Comparison of ENCODE assay signal across 9 cellular contexts in the genomic region with DNA sequence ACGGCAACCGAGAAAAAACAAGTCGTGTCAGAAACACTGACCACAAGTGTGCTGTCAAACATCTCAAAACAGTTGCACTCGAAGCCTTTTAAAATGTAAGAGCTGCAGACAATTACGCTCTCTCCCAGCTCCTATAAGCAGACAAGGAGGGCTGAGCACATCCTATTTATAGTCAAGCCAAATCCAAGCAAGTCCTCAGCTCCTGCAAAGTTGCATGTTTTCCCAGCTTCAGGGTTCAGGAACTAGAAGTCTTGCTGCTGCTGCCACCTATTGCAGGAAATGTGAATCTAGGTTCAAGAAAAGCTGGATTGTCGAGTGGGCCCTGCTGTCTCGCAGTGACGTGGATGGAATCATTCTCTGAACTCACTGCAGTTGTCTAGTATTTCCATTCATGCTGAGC. TPM values are rescaled to one million over a fixed set of nuclear protein-coding genes. Genes with fewer than 3 reads are reported as not detected.
DNase-seq lines count a peak whose midpoint lies in the region; ATAC-seq, FAIRE-seq and TF ChIP-seq lines count a peak whose summit lies in the region.
"Had no signal": no experiment of that assay in that cellular context is flagged by ENCODE, and none has a peak within 500 bp of the region (broad histone marks: within the 10 kb centered on the region; RNA-seq: fewer than 3 reads in every experiment).

No MANE protein-coding gene starts in this region.

- peaks cover 13% of the 10 kb centered on the region for H3K27me3 ChIP-seq in AG04450 (ENCODE audit: control insufficient read depth, insufficient read depth, low read length)
- H3K27me3 ChIP-seq in keratinocyte (ENCODE audit: control insufficient read depth, extremely low read depth, insufficient read depth, low read length), result no peaks in the 10 kb centered on the region
- no peaks in the 10 kb centered on the region for H3K27me3 ChIP-seq in ovary

- no peaks in the 10 kb centered on the region for H3K79me2 ChIP-seq in keratinocyte (ENCODE audit: control insufficient read depth, insufficient read depth, low read length)

- intact Hi-C loops in ovary (cut with DNase I) (loop anchor here in 2 of 4 donors (10.0 kb wide), 2 partner anchors 392 to 402 kb away; no protein-coding TSS in a partner anchor), posterior vena cava (cut with DNase I) (no loop called here)

- no peak for TF ChIP-seq POLR2A in ovary (IDR thresholded peaks at IDR 0.05)

- no peak for TF ChIP-seq EP300 in ovary (IDR thresholded peaks at IDR 0.05)

- H3K9ac ChIP-seq in keratinocyte (ENCODE audit: control insufficient read depth, extremely low read depth, insufficient read depth, low read length), result no peak overlapping the region

- no peak overlapping the region for H2AFZ ChIP-seq in keratinocyte (ENCODE audit: control insufficient read depth, low read length)

- H3K36me3 ChIP-seq in keratinocyte (ENCODE audit: control insufficient read depth in 2 of 2, extremely low read depth in 1 of 2, insufficient read depth in 2 of 2, low read length in 2 of 2), result no peaks in the 10 kb centered on the region
- no peaks in the 10 kb centered on the region for H3K36me3 ChIP-seq in ovary

- POLR2A ChIA-PET in AG04450 (lab: Yijun Ruan, JAX) (no interaction called here), HEK293T (lab: Yijun Ruan, JAX) (no interaction called here)

- no peak overlapping the region for H3K4me2 ChIP-seq in keratinocyte (ENCODE audit: control insufficient read depth, extremely low read depth, insufficient read depth, low read depth, low read length)

- H3K4me1 ChIP-seq in keratinocyte (ENCODE audit: control insufficient read depth, extremely low read depth, insufficient read depth, low read length), result no peaks in the 10 kb centered on the region
- no peaks in the 10 kb centered on the region for H3K4me1 ChIP-seq in ovary (ENCODE audit: insufficient read depth)

- H3K4me3 ChIP-seq in AG04450 (ENCODE audit: low read depth, low read length), result no peak overlapping the region
- no peak overlapping the region for H3K4me3 ChIP-seq in keratinocyte (ENCODE audit: control insufficient read depth in 2 of 3, extremely low read depth in 1 of 3, insufficient read depth in 2 of 3, low read depth in 1 of 3, low read length in 3 of 3)
- no peak overlapping the region for H3K4me3 ChIP-seq in ovary

- FAIRE-seq in keratinocyte (lab: Jason Lieb, UNC), result peak; percentile 26

- H3K27ac ChIP-seq in AG04450 (ENCODE audit: low read depth, low read length) (no peak overlapping the region), keratinocyte (ENCODE audit: control insufficient read depth, insufficient read depth, low read length) (no peak overlapping the region), ovary (no peak overlapping the region)

- no peaks in the 10 kb centered on the region for H3K9me3 ChIP-seq in AG04450 (ENCODE audit: control insufficient read depth, insufficient read depth, low read length)
- no peaks in the 10 kb centered on the region for H3K9me3 ChIP-seq in keratinocyte (ENCODE audit: control insufficient read depth, low read depth, low read length)
- H3K9me3 ChIP-seq in ovary, result peaks cover 0 to 4% of the 10 kb centered on the region in 2 donors

- dilution Hi-C loops in keratinocyte (cut with MboI; ENCODE audit: extremely low pct_ligation_motif_present, low sequenced_read_pairs), result no loop called here

- CTCF ChIA-PET in AG04450 (lab: Charles Lee), result interaction anchor here (0.8 to 1.3 kb wide), 6 partner anchors 10 to 408 kb away, joined by 3 to 4 read pairs (median 3); no protein-coding TSS in a partner anchor
- CTCF ChIA-PET in HEK293T (lab: Yijun Ruan, JAX), result no interaction called here

- peak; percentile 58 for TF ChIP-seq CTCF in AG04450 (IDR thresholded peaks at IDR 0.05; ENCODE audit: low read depth, low read length)
- peak; percentile 35 to 66 (median 53) for TF ChIP-seq CTCF in keratinocyte (optimal IDR thresholded peaks at IDR 0.05 in 1 of 3, IDR thresholded peaks at IDR 0.05 in 1 of 3, conservative IDR thresholded peaks at IDR 0.05 in 1 of 3; ENCODE audit: extremely low read depth in 1 of 3, insufficient read depth in 2 of 3, low read length in 3 of 3)
- no peak for TF ChIP-seq CTCF in omental fat pad (IDR thresholded peaks at IDR 0.05)
- no peak for TF ChIP-seq CTCF in ovary (IDR thresholded peaks at IDR 0.05)

- H4K20me1 ChIP-seq in keratinocyte (ENCODE audit: control insufficient read depth, extremely low read depth, insufficient read depth, low read length), result no peaks in the 10 kb centered on the region

- ATAC-seq in omental fat pad (ENCODE audit: low FRiP score), result no peak

- no peaks in the 10 kb centered on the region for H3K9me1 ChIP-seq in keratinocyte (ENCODE audit: control insufficient read depth, extremely low read depth, insufficient read depth, low read length)

- WGBS in ovary, 3 donors, result 37 to 44% (median 41%) methylated on average over 8 of the region's 8 CpGs

- DNase-seq in AG04450 (ENCODE audit: low read depth, low spot score) (peak; percentile 13), HEK293T (ENCODE audit: extremely low spot score) (peak; percentile 33), anterior cingulate cortex (lab: John Stamatoyannopoulos, UW) (peak in 34 of 58 donors; percentile 7 to 86 (median 38)), keratinocyte (ENCODE audit: low read depth, low spot score) (no peak), omental fat pad (ENCODE audit: low spot score) (no peak), ovary (no peak), posterior vena cava (ENCODE audit: low spot score) (no peak)
- DNase-seq in stimulated activated CD4-positive, alpha-beta T cell treated with anti-CD3 and anti-CD28 coated beads, Interleukin-12 subunit alpha, Interleukin-12 subunit beta, amount 100 ng/mL, for 4 hours, result no peak
- DNase-seq: activated naive CD8-positive, alpha-beta T cell treated with anti-CD3 and anti-CD28 coated beads, Interleukin-2, amount 10 ng/mL, durations not matched to agents 7 days and 5 days had no signal

TF ChIP-seq in HEK293T, 16 proteins besides CTCF, POLR2A, EP300 and RAD21:
- TF ChIP-seq SP1 (IDR thresholded peaks at IDR 0.05) (no peak), L3MBTL2 (conservative IDR thresholded peaks at IDR 0.05) (no peak), HDGF (IDR thresholded peaks at IDR 0.05; ENCODE audit: borderline replicate concordance) (no peak), CTBP1 (IDR thresholded peaks at IDR 0.05; ENCODE audit: borderline replicate concordance) (no peak), BHLHE40 (IDR thresholded peaks at IDR 0.05; ENCODE audit: borderline replicate concordance) (no peak), ARNT (IDR thresholded peaks at IDR 0.05) (no peak), NFRKB (IDR thresholded peaks at IDR 0.05) (no peak), ZNF384 (IDR thresholded peaks at IDR 0.05) (no peak), FOXM1 (IDR thresholded peaks at IDR 0.05; ENCODE audit: borderline replicate concordance) (no peak), SUZ12 (IDR thresholded peaks at IDR 0.05) (no peak), FOXA1 (IDR thresholded peaks at IDR 0.05) (no peak), TARDBP (IDR thresholded peaks at IDR 0.05) (no peak), ELF4 (IDR thresholded peaks at IDR 0.05) (no peak), FOXK2 (IDR thresholded peaks at IDR 0.05) (no peak), LEF1 (IDR thresholded peaks at IDR 0.05; ENCODE audit: borderline replicate concordance) (no peak)
- TF ChIP-seq, protein P1, sequence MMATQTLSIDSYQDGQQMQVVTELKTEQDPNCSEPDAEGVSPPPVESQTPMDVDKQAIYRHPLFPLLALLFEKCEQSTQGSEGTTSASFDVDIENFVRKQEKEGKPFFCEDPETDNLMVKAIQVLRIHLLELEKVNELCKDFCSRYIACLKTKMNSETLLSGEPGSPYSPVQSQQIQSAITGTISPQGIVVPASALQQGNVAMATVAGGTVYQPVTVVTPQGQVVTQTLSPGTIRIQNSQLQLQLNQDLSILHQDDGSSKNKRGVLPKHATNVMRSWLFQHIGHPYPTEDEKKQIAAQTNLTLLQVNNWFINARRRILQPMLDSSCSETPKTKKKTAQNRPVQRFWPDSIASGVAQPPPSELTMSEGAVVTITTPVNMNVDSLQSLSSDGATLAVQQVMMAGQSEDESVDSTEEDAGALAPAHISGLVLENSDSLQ (IDR thresholded peaks at IDR 0.05), result no peak

RNA-seq across cellular contexts. Expression of a gene that starts 15.5 kb away (rescaled TPM):
- polyA plus RNA-seq in AG04450 (2011; rRNA removed) (0.92 and 1.4 TPM in 2 replicates), keratinocyte (0.18 to 0.31 TPM (median 0.27 TPM) in 3 replicates), ovary (1 to 10 TPM in 1 of 2 donors, under 1 TPM in 1; 1.00 to 2.5 TPM)
- 0.46 and 0.74 TPM in 2 replicates for polyA minus RNA-seq in AG04450 (2011; rRNA and poly(A)+ RNA removed)
- polyA plus RNA-seq in keratinocyte (2011; ENCODE audit: low read depth), result 0.37 TPM
- polyA plus RNA-seq in keratinocyte (2011; cell fraction: cytosol; rRNA removed), result 0.18 and 0.51 TPM in 2 replicates
- 0.49 and 0.55 TPM in 2 replicates for polyA plus RNA-seq in keratinocyte (2011; cell fraction: nucleus; rRNA removed)
- 0.20 and 0.25 TPM in 2 replicates for polyA plus RNA-seq in keratinocyte (2012; ENCODE audit: low replicate concordance)
- 0.16 to 0.66 TPM in 2 of 3 replicates, not detected in the other for polyA minus RNA-seq in keratinocyte
- not detected for polyA minus RNA-seq in keratinocyte (2011; cell fraction: cytosol; rRNA and poly(A)+ RNA removed)
- 0.78 and 2.0 TPM in 2 replicates for polyA minus RNA-seq in keratinocyte (2011; cell fraction: nucleus; rRNA and poly(A)+ RNA removed)
- total RNA-seq in omental fat pad (1 to 10 TPM in 3 of 4 donors, under 1 TPM in 1; 0.48 to 3.2 (median 1.9) TPM), ovary (10 to 100 TPM in 1 of 7 donors, 1 to 10 TPM in 6; 4.7 to 17.5 (median 7.2) TPM), posterior vena cava (1 to 10 TPM; 1.7 to 2.0 TPM)

Comparison
In these comparisons a context has a peak if more than half of its experiments do, and no peak if none do; other contexts are left out.
1. DNase-seq: peak in AG04450 (single experiment), HEK293T (single experiment) and anterior cingulate cortex (34 of 58); none in keratinocyte (single experiment), omental fat pad (single experiment), ovary (0 of 5), stimulated activated CD4-positive, alpha-beta T cell treated with anti-CD3 and anti-CD28 coated beads, Interleukin-12 subunit alpha, Interleukin-12 subunit beta, amount 100 ng/mL, for 4 hours (single experiment) and posterior vena cava (single experiment).
2. CTCF ChIP-seq: peak in AG04450 (single experiment) and keratinocyte (3 of 3); none in omental fat pad (0 of 3) and ovary (0 of 3).